Comparison of ENCODE assay signal across 39 cellular contexts in genomic region chrX:56615282-56615681, GRCh38.
"Had no signal": no experiment of that assay in that cellular context is flagged by ENCODE, and none has a peak within 500 bp of the region (broad histone marks: within the 10 kb centered on the region; RNA-seq: fewer than 3 reads in every experiment).

No MANE protein-coding gene starts in this region.

- H3K27ac Mint-ChIP-seq: activated CD4-positive, alpha-beta memory T cell treated with anti-CD3 and anti-CD28 coated beads, Interleukin-2, amount 10 ng/mL, durations not matched to agents 7 days and 5 days; activated CD8-positive, alpha-beta memory T cell treated with anti-CD3 and anti-CD28 coated beads, Interleukin-2, amount 10 ng/mL, durations not matched to agents 7 days and 5 days; activated naive CD4-positive, alpha-beta T cell treated with anti-CD3 and anti-CD28 coated beads, Interleukin-2, amount 50 U/mL, for 24 hours; activated naive CD8-positive, alpha-beta T cell treated with anti-CD3 and anti-CD28 coated beads, Interleukin-2, amount 50 U/mL, for 24 hours; T-cell had no signal

- H3K4me3 ChIP-seq: MG63 had no signal

- H3K27me3 Mint-ChIP-seq: activated CD4-positive, alpha-beta memory T cell treated with anti-CD3 and anti-CD28 coated beads, Interleukin-2, amount 10 ng/mL, durations not matched to agents 7 days and 5 days; activated CD8-positive, alpha-beta memory T cell treated with anti-CD3 and anti-CD28 coated beads, Interleukin-2, amount 10 ng/mL, durations not matched to agents 7 days and 5 days; activated naive CD4-positive, alpha-beta T cell treated with anti-CD3 and anti-CD28 coated beads, Interleukin-2, amount 50 U/mL, for 24 hours; activated naive CD8-positive, alpha-beta T cell treated with anti-CD3 and anti-CD28 coated beads, Interleukin-2, amount 50 U/mL, for 24 hours had no signal

- H3K27ac ChIP-seq: brain microvascular endothelial cell, RWPE1, WERI-Rb-1 had no signal

- H3K36me3 Mint-ChIP-seq: activated CD8-positive, alpha-beta memory T cell treated with anti-CD3 and anti-CD28 coated beads, Interleukin-2, amount 10 ng/mL, durations not matched to agents 7 days and 5 days had no signal

- H3K9me3 Mint-ChIP-seq: activated CD4-positive, alpha-beta memory T cell treated with anti-CD3 and anti-CD28 coated beads, Interleukin-2, amount 10 ng/mL, durations not matched to agents 7 days and 5 days had no signal

- H3K4me3 Mint-ChIP-seq: activated CD4-positive, alpha-beta memory T cell treated with anti-CD3 and anti-CD28 coated beads, Interleukin-2, amount 10 ng/mL, durations not matched to agents 7 days and 5 days; activated CD8-positive, alpha-beta memory T cell treated with anti-CD3 and anti-CD28 coated beads, Interleukin-2, amount 10 ng/mL, durations not matched to agents 7 days and 5 days; activated naive CD4-positive, alpha-beta T cell treated with anti-CD3 and anti-CD28 coated beads, Interleukin-2, amount 50 U/mL, for 24 hours; activated naive CD8-positive, alpha-beta T cell treated with anti-CD3 and anti-CD28 coated beads, Interleukin-2, amount 50 U/mL, for 24 hours; T-cell had no signal

- H3K9me3 ChIP-seq: MG63 had no signal

- H3K4me1 Mint-ChIP-seq: activated CD4-positive, alpha-beta memory T cell treated with anti-CD3 and anti-CD28 coated beads, Interleukin-2, amount 10 ng/mL, durations not matched to agents 7 days and 5 days; activated CD8-positive, alpha-beta memory T cell treated with anti-CD3 and anti-CD28 coated beads, Interleukin-2, amount 10 ng/mL, durations not matched to agents 7 days and 5 days had no signal

- FAIRE-seq: RCC 7860 had no signal

- H3K27me3 ChIP-seq: brain microvascular endothelial cell, MG63 had no signal

- ATAC-seq: activated CD8-positive, alpha-beta memory T cell treated with anti-CD3 and anti-CD28 coated beads, Interleukin-2, amount 10 ng/mL, durations not matched to agents 7 days and 5 days; activated naive CD8-positive, alpha-beta T cell treated with anti-CD3 and anti-CD28 coated beads, Interleukin-2, amount 50 U/mL, for 24 hours; PC-3; Right ventricle myocardium inferior; SK-N-SH treated with all-trans-retinoic acid at 6 μM for 48 hours; T-cell had no signal

- DNase-seq: activated CD4-positive, alpha-beta memory T cell treated with anti-CD3 and anti-CD28 coated beads, Interleukin-2, amount 10 ng/mL, durations not matched to agents 7 days and 5 days; activated CD4-positive, alpha-beta T cell treated with anti-CD3 and anti-CD28 coated beads for 1 hour; activated CD4-positive, alpha-beta T cell treated with anti-CD3 and anti-CD28 coated beads for 48 hours; activated CD4-positive, CD25-positive, alpha-beta regulatory T cell; activated CD8-positive, alpha-beta memory T cell treated with anti-CD3 and anti-CD28 coated beads for 24 hours; activated CD8-positive, alpha-beta memory T cell treated with anti-CD3 and anti-CD28 coated beads, Interleukin-2, amount 10 ng/mL, durations not matched to agents 7 days and 5 days; activated CD8-positive, alpha-beta memory T cell treated with anti-CD3 and anti-CD28 coated beads, Interleukin-2, amount 50 U/mL, for 48 hours; activated effector memory CD4-positive, alpha-beta T cell treated with Interleukin-2 at 50 U/mL for 16 hours; activated naive CD8-positive, alpha-beta T cell treated with anti-CD3 and anti-CD28 coated beads, Interleukin-2, amount 50 U/mL, for 24 hours; activated T-cell treated with anti-CD3 and anti-CD28 coated beads, Interleukin-2, amount 50 U/mL, for 48 hours; anterior cingulate cortex; brain microvascular endothelial cell; central memory CD4-positive, alpha-beta T cell; Karpas-422; KBM-7; MG63; MV-4-11; NCI-H1092 treated with DMSO at 0.1 percent for 48 hours; NCI-H1417; NCI-H146; NCI-H187; NCI-H2029 treated with DMSO at 0.1 percent for 48 hours; NCI-H2107; NCI-H2171; NCI-H510A; NCI-H526; NCI-H748 treated with DMSO at 0.1 percent for 48 hours; NK-92 treated with Interleukin-12 subunit alpha and Interleukin-12 subunit beta, amount 100 ng/mL, for 24 hours; PC-3; SIG-M5; T-cell; T-helper 2 cell; T-helper 9 cell; WERI-Rb-1 had no signal

- H3K36me3 ChIP-seq: brain microvascular endothelial cell, MG63, WERI-Rb-1 had no signal
